In genomic region chr14:104680056-104680805, GRCh38 we compare ENCODE assay signal across 8 cellular contexts.
DNase-seq lines count a peak whose midpoint lies in the region; ATAC-seq lines count a peak whose summit lies in the region.

No MANE protein-coding gene starts in this region.

- H3K4me1 ChIP-seq in muscle layer of colon (ENCODE audit: insufficient read depth, low read length), result peaks cover 47% of the 10 kb centered on the region

- H3K27me3 ChIP-seq in muscle layer of colon (ENCODE audit: control insufficient read depth in 1 of 2, insufficient read depth in 2 of 2, low read length in 2 of 2), result no peaks in the 10 kb centered on the region

- H3K36me3 ChIP-seq in muscle layer of colon (ENCODE audit: insufficient read depth, low read length), result no peaks in the 10 kb centered on the region

- H3K27me3 Mint-ChIP-seq in effector memory CD8-positive, alpha-beta T cell, result peaks cover 6 to 49% of the 10 kb centered on the region in 2 donors

- no peaks in the 10 kb centered on the region for H3K9me3 Mint-ChIP-seq in effector memory CD8-positive, alpha-beta T cell

- DNase-seq in AG08395 (ENCODE audit: low spot score) (peak; percentile 86), MV-4-11 (lab: John Stamatoyannopoulos, UW) (peak; percentile 28), NCI-H1694 treated with DMSO at 0.1 percent for 48 hours (lab: John Stamatoyannopoulos, UW) (no peak)
- no peak for DNase-seq in effector memory CD8-positive, alpha-beta T cell
- no peak for DNase-seq in stimulated activated naive CD4-positive, alpha-beta T cell (lab: John Stamatoyannopoulos, UW)

- no peak overlapping the region for H3K4me3 ChIP-seq in muscle layer of colon (ENCODE audit: low read depth in 1 of 2, low read length in 2 of 2)

- H3K4me3 Mint-ChIP-seq in effector memory CD8-positive, alpha-beta T cell, result peak overlapping the region; percentile 17 to 35

- H3K4me1 Mint-ChIP-seq in effector memory CD8-positive, alpha-beta T cell (ENCODE audit: low read depth in 2 of 2), result peaks cover 10 to 13% of the 10 kb centered on the region in 2 donors

- no peaks in the 10 kb centered on the region for H3K36me3 Mint-ChIP-seq in effector memory CD8-positive, alpha-beta T cell (ENCODE audit: insufficient read depth)

- peak overlapping the region; percentile 78 for H3K27ac ChIP-seq in muscle layer of colon (ENCODE audit: low read depth, low read length)

- ATAC-seq in effector memory CD8-positive, alpha-beta T cell (replicated peaks), result no peak
- ATAC-seq in HG02973 (IDR thresholded peaks at IDR 0.05; ENCODE audit: unreplicated experiment) (no peak), GM21825 (IDR thresholded peaks at IDR 0.05; ENCODE audit: unreplicated experiment) (no peak)

- H3K27ac Mint-ChIP-seq in effector memory CD8-positive, alpha-beta T cell, result no peak overlapping the region

- no peaks in the 10 kb centered on the region for H3K9me3 ChIP-seq in muscle layer of colon (ENCODE audit: low read length)

- no peak overlapping the region for H3K9ac ChIP-seq in muscle layer of colon (ENCODE audit: low read length)

Comparison
In these comparisons a context has a peak if more than half of its experiments do, and no peak if none do; other contexts are left out.
1. DNase-seq: peak in AG08395 (single experiment) and MV-4-11 (single experiment); none in effector memory CD8-positive, alpha-beta T cell (0 of 3), stimulated activated naive CD4-positive, alpha-beta T cell (0 of 6) and NCI-H1694 treated with DMSO at 0.1 percent for 48 hours (single experiment).